Comparison of ENCODE assay signal across 8 cellular contexts in genomic region chr10:12710594-12711343, GRCh38.
A peak's percentile ranks its signal among the peaks of the same experiment; 100 is the strongest.
DNase-seq lines count a peak whose midpoint lies in the region; ATAC-seq and TF ChIP-seq lines count a peak whose summit lies in the region.

No MANE protein-coding gene starts in this region.

- peak; percentile 95 for TF ChIP-seq CTCF in GM12865 (IDR thresholded peaks at IDR 0.05; ENCODE audit: insufficient read depth, low read depth, low read length, missing control alignments)
- peak; percentile 92 for TF ChIP-seq CTCF in lung (IDR thresholded peaks at IDR 0.05; ENCODE audit: control extremely low read depth, extremely low read depth)

- WGBS in lung, 2 donors = 44 to 46% methylated on average over 9 of the region's 9 CpGs

- peaks cover 4 to 8% of the 10 kb centered on the region in 2 donors for H3K4me1 ChIP-seq in lung (ENCODE audit: control insufficient read depth in 2 of 2, insufficient read depth in 2 of 2, low read length in 2 of 2)

- H3K27ac ChIP-seq in lung (ENCODE audit: low read depth in 1 of 2, low read length in 1 of 2) = no peak overlapping the region

- peak; percentile 77 for ATAC-seq in HG03342 (IDR thresholded peaks at IDR 0.05; ENCODE audit: unreplicated experiment)
- ATAC-seq in lung (ENCODE audit: insufficient read depth, low FRiP score) = peak; percentile 78
- no peak for ATAC-seq in GM18502 (IDR thresholded peaks at IDR 0.05; ENCODE audit: poor library complexity, unreplicated experiment)

- H3K9me3 ChIP-seq in lung (ENCODE audit: control insufficient read depth in 2 of 2, insufficient read depth in 1 of 2, low read length in 1 of 2) = no peaks in the 10 kb centered on the region

- peak; percentile 85 for DNase-seq in GM12865 (ENCODE audit: low read depth)
- peak; percentile 76 for DNase-seq in NCI-H69 (lab: John Stamatoyannopoulos, UW)
- DNase-seq in activated CD4-positive, alpha-beta T cell treated with anti-CD3 and anti-CD28 coated beads, Interleukin-2, amount 50 U/mL, for 4 hours = peak; percentile 73 to 78
- peak; percentile 88 for DNase-seq in dermis blood vessel endothelial cell
- DNase-seq in lung (ENCODE audit: low spot score) = peak; percentile 78
- peak; percentile 44 for DNase-seq in stimulated activated CD8-positive, alpha-beta memory T cell treated with anti-CD3 and anti-CD28 coated beads, Interleukin-12 subunit alpha, Interleukin-12 subunit beta, amount 100 ng/mL, for 1 hour (ENCODE audit: low read depth)

- H3K36me3 ChIP-seq in lung (ENCODE audit: control insufficient read depth in 2 of 2, insufficient read depth in 2 of 2, low read length in 2 of 2) = no peaks in the 10 kb centered on the region

- H3K27me3 ChIP-seq in lung (ENCODE audit: control insufficient read depth, insufficient read depth) = no peaks in the 10 kb centered on the region

- H3K4me3 ChIP-seq in GM12865 (ENCODE audit: low read depth, low read length) = no peak overlapping the region
- no peak overlapping the region for H3K4me3 ChIP-seq in lung
